In the genomic region with DNA sequence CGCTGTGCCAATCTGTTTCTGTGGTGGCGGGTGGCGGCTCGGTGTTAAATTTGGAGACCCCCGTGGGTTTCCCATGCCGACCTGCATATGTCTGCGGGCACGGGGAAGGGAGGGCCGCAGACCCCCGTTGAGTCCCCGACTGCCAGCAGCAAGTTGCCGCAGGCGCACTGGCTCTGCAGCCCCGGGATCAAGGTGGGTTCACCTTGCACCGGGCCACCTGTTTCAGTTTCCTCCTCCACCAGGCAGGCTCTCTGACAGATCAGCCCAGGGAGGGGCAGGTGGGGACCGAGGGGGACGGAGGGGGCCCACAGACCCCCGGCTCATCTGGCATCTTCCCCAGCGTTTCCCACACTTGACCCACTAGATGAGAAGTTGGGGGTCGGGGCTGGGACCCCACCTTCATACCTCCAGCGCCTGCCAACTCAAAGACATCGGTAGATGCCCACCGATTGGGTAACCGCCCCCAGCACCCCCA, we compare ENCODE assay signal across 18 cellular contexts.
DNase-seq lines count a peak whose midpoint lies in the region; ATAC-seq and TF ChIP-seq lines count a peak whose summit lies in the region.
"Had no signal": no experiment of that assay in that cellular context is flagged by ENCODE, and none has a peak within 500 bp of the region (broad histone marks: within the 10 kb centered on the region; RNA-seq: fewer than 3 reads in every experiment).

No MANE protein-coding gene starts in this region.

- no peaks in the 10 kb centered on the region for H3K27me3 ChIP-seq in heart right ventricle
- H3K27me3 ChIP-seq in rectal smooth muscle tissue (ENCODE audit: control insufficient read depth, insufficient read depth, low read length): no peaks in the 10 kb centered on the region
- H3K27me3 ChIP-seq: brain microvascular endothelial cell, MG63 had no signal

- TF ChIP-seq CTCF in heart right ventricle (IDR thresholded peaks at IDR 0.05): no peak
- no peak for TF ChIP-seq CTCF in fibroblast of villous mesenchyme (IDR thresholded peaks at IDR 0.05; ENCODE audit: insufficient read depth, low read depth, low read length)

- ATAC-seq in heart right ventricle (no peak), Right ventricle myocardium inferior (no peak), HG03460 (IDR thresholded peaks at IDR 0.05; ENCODE audit: unreplicated experiment) (no peak)
- no peak for ATAC-seq in activated CD4-positive, CD25-positive, alpha-beta regulatory T cell treated with anti-CD3 and anti-CD28 coated beads, Interleukin-2, amount 50 U/mL, for 24 hours
- ATAC-seq: HCT116 had no signal

- H3K27ac ChIP-seq in heart right ventricle (peak overlapping the region; percentile 30 to 81 (median 68)), rectal smooth muscle tissue (ENCODE audit: low read depth, low read length) (peak overlapping the region; percentile 90)
- H3K27ac ChIP-seq: brain microvascular endothelial cell had no signal

- H3K4me3 ChIP-seq in heart right ventricle (peak overlapping the region in 7 of 10 donors; percentile 2 to 35 (median 27)), fibroblast of villous mesenchyme (ENCODE audit: low read depth, low read length) (peak overlapping the region; percentile 48), rectal smooth muscle tissue (ENCODE audit: low read length) (peak overlapping the region; percentile 54)
- H3K4me3 ChIP-seq: lung, MG63 had no signal

- H3K9ac ChIP-seq in rectal smooth muscle tissue (ENCODE audit: low read length): no peak overlapping the region

- H3K36me3 ChIP-seq in heart right ventricle (peaks cover 0 to 31% (median 21%) of the 10 kb centered on the region in 9 donors), rectal smooth muscle tissue (ENCODE audit: control insufficient read depth, insufficient read depth, low read length) (no peaks in the 10 kb centered on the region)
- H3K36me3 ChIP-seq: brain microvascular endothelial cell, MG63 had no signal

- H3K4me1 ChIP-seq in heart right ventricle (peaks cover 10 to 50% (median 29%) of the 10 kb centered on the region in 9 donors), rectal smooth muscle tissue (ENCODE audit: control insufficient read depth, insufficient read depth, low read length) (peaks cover 21% of the 10 kb centered on the region)

- no peaks in the 10 kb centered on the region for H3K9me3 ChIP-seq in heart right ventricle
- H3K9me3 ChIP-seq: MG63 had no signal

- 75 to 82% methylated on average over 24 of the region's 24 CpGs for WGBS in heart right ventricle, 2 donors

- DNase-seq in heart right ventricle: no peak
- no peak for DNase-seq in Right ventricle myocardium inferior (ENCODE audit: missing footprints)
- DNase-seq in fibroblast of villous mesenchyme (ENCODE audit: low read depth): no peak
- DNase-seq in cerebellar nuclear complex (lab: John Stamatoyannopoulos, UW): no peak
- DNase-seq in MV-4-11 (lab: John Stamatoyannopoulos, UW): no peak
- DNase-seq: activated CD4-positive, alpha-beta T cell treated with anti-CD3 and anti-CD28 coated beads, Interleukin-2, amount 10 ng/mL, durations not matched to agents 7 days and 5 days; activated naive CD4-positive, alpha-beta T cell treated with anti-CD3 and anti-CD28 coated beads for 36 hours; activated T-cell treated with anti-CD3 and anti-CD28 coated beads for 4 hours; brain microvascular endothelial cell; CD4-positive, alpha-beta T cell; effector CD8-positive, alpha-beta T cell; MG63; stimulated activated CD4-positive, alpha-beta T cell treated with anti-CD3 and anti-CD28 coated beads, Interleukin-4, amount 100 ng/mL, for 4 hours had no signal

- intact Hi-C loops in heart right ventricle (cut with DNase I) (no loop called here), Right ventricle myocardium inferior (cut with DNase I) (no loop called here)
